ENCODE assay signal across 11 cellular contexts in genomic region chr20:50274570-50275430, GRCh38.
A peak's percentile ranks its signal among the peaks of the same experiment; 100 is the strongest.
DNase-seq lines count a peak whose midpoint lies in the region; ATAC-seq and TF ChIP-seq lines count a peak whose summit lies in the region.
"Had no signal": no experiment of that assay in that cellular context is flagged by ENCODE, and none has a peak within 500 bp of the region (broad histone marks: within the 10 kb centered on the region; RNA-seq: fewer than 3 reads in every experiment).

No MANE protein-coding gene starts in this region.

- peaks cover 10% of the 10 kb centered on the region for H3K27me3 Mint-ChIP-seq in glutamatergic neuron (ENCODE audit: unreplicated experiment)

- H3K4me3 Mint-ChIP-seq in glutamatergic neuron (ENCODE audit: unreplicated experiment): no peak overlapping the region

- H3K27me3 ChIP-seq in RWPE2 (ENCODE audit: insufficient read depth, poor library complexity, severe bottlenecking): no peaks in the 10 kb centered on the region
- no peaks in the 10 kb centered on the region for H3K27me3 ChIP-seq in thyroid gland
- no peaks in the 10 kb centered on the region for H3K27me3 ChIP-seq in brain microvascular endothelial cell (replicated peaks)

- POLR2A ChIA-PET in GM10248 (lab: Yijun Ruan, JAX): no interaction called here

- H3K27ac ChIP-seq in RWPE2 (ENCODE audit: poor library complexity, severe bottlenecking) (no peak overlapping the region), thyroid gland (peak overlapping the region in 2 of 3 donors; percentile 44 to 99), brain microvascular endothelial cell (no peak overlapping the region)

- H3K27ac Mint-ChIP-seq in glutamatergic neuron (ENCODE audit: unreplicated experiment): peak overlapping the region; percentile 55

- TF ChIP-seq POLR2A in thyroid gland (IDR thresholded peaks at IDR 0.05): no peak

- no peaks in the 10 kb centered on the region for H3K36me3 ChIP-seq in RWPE2 (ENCODE audit: low read depth)
- no peaks in the 10 kb centered on the region for H3K36me3 ChIP-seq in thyroid gland
- no peaks in the 10 kb centered on the region for H3K36me3 ChIP-seq in brain microvascular endothelial cell (replicated peaks)

- in situ Hi-C loops in brain microvascular endothelial cell (cut with HindIII; ENCODE audit: low pct_ligation_motif_present, low sequenced_read_pairs): no loop called here

- H3K4me1 ChIP-seq in RWPE2 (ENCODE audit: insufficient read depth, poor library complexity, severe bottlenecking): no peaks in the 10 kb centered on the region
- peaks cover 39 to 52% of the 10 kb centered on the region in 2 donors for H3K4me1 ChIP-seq in thyroid gland

- H3K9me3 ChIP-seq in RWPE2 (ENCODE audit: severe bottlenecking): no peaks in the 10 kb centered on the region
- H3K9me3 ChIP-seq in thyroid gland: no peaks in the 10 kb centered on the region

- TF ChIP-seq CTCF in RWPE2 (IDR thresholded peaks at IDR 0.05; ENCODE audit: poor library complexity, severe bottlenecking): no peak
- no peak for TF ChIP-seq CTCF in glutamatergic neuron (IDR thresholded peaks at IDR 0.05; ENCODE audit: partially characterized antibody, unreplicated experiment)
- no peak for TF ChIP-seq CTCF in thyroid gland (IDR thresholded peaks at IDR 0.05)
- TF ChIP-seq CTCF in brain microvascular endothelial cell (IDR thresholded peaks at IDR 0.05; ENCODE audit: low read depth, low read length, missing control alignments): no peak
- no peak for TF ChIP-seq CTCF in GM10248 (IDR thresholded peaks at IDR 0.05; ENCODE audit: control extremely low read depth, extremely low read depth, low read depth, missing control alignments)

- CTCF ChIA-PET in GM10248 (lab: Yijun Ruan, JAX): no interaction called here

- H3K4me1 Mint-ChIP-seq in glutamatergic neuron (ENCODE audit: low read depth, unreplicated experiment): peaks cover 12% of the 10 kb centered on the region

- H3K9me3 Mint-ChIP-seq in glutamatergic neuron (ENCODE audit: unreplicated experiment): peaks cover 1% of the 10 kb centered on the region

- intact Hi-C loops in thyroid gland (cut with DNase I): no loop called here

- no peak overlapping the region for H3K4me3 ChIP-seq in RWPE2 (ENCODE audit: severe bottlenecking)
- no peak overlapping the region for H3K4me3 ChIP-seq in thyroid gland (replicated peaks in 1 of 3)
- H3K4me3 ChIP-seq in brain microvascular endothelial cell (ENCODE audit: low read depth, low read length): no peak overlapping the region

- no peaks in the 10 kb centered on the region for H3K36me3 Mint-ChIP-seq in glutamatergic neuron (ENCODE audit: unreplicated experiment)

- DNase-seq in RWPE2 (ENCODE audit: low spot score) (peak; percentile 87), glutamatergic neuron (no peak), mucosa of gallbladder (ENCODE audit: low spot score) (peak; percentile 72), thyroid gland (peak in 1 of 2 donors; percentile 43), kidney glomerular epithelial cell (lab: John Stamatoyannopoulos, UW) (no peak), brain microvascular endothelial cell (no peak), GM10248 (ENCODE audit: extremely low spot score) (no peak)
- DNase-seq: activated CD4-positive, alpha-beta T cell treated with anti-CD3 and anti-CD28 coated beads for 1 hour; activated effector memory CD4-positive, alpha-beta T cell treated with anti-CD3 and anti-CD28 coated beads, Interleukin-2, amount 50 U/mL, for 16 hours; NCI-H2029 had no signal

- WGBS in thyroid gland, 2 donors: 85% methylated on average over 14 to 17 of the region's 21 CpGs

- no peak for ATAC-seq in RWPE2 (ENCODE audit: low read depth)
- ATAC-seq in HG03135 (IDR thresholded peaks at IDR 0.05; ENCODE audit: unreplicated experiment): no peak

Comparison
In these comparisons a context has a peak if more than half of its experiments do, and no peak if none do; other contexts are left out.
1. DNase-seq: peak in RWPE2 (single experiment) and mucosa of gallbladder (single experiment); none in glutamatergic neuron (single experiment), kidney glomerular epithelial cell (single experiment), brain microvascular endothelial cell (single experiment) and GM10248 (single experiment).
2. H3K27ac ChIP-seq: peak in thyroid gland (2 of 3); none in RWPE2 (single experiment) and brain microvascular endothelial cell (single experiment).